ENCODE assay signal across 8 cellular contexts in the genomic region with DNA sequence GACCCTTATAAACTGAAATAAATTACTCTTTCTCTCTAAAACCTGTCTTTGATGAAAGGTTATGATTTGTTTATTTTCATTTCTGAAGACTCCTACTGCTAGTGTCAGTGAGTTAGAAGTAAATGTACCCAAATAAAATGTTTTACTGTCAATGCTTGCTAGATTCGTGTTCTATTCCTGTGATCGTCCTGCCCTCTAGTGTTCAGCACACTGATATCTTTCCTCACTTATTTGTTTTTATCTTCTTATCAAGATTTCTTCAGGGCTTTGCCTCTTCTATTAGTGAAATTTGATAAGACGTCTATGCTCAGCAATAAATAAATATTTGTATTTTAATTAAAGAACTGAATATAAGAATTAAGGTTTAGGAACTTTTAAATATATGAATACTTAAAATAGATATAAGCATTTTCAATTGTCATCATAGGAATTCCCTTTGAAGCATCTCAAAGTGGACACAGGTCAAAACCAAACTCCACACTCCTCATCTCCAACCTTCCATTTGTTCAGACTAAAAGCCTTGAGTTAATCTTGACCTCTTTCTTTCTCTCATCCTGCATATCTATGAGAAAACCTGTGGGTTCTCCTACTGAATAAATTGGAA.
A peak's percentile ranks its signal among the peaks of the same experiment; 100 is the strongest.
DNase-seq lines count a peak whose midpoint lies in the region; ATAC-seq, FAIRE-seq and TF ChIP-seq lines count a peak whose summit lies in the region.

No MANE protein-coding gene starts in this region.

- H3K4me1 ChIP-seq in GM23248 (ENCODE audit: insufficient read depth) = no peaks in the 10 kb centered on the region
- no peaks in the 10 kb centered on the region for H3K4me1 ChIP-seq in pancreas

- H3K9ac ChIP-seq in GM23248 = no peak overlapping the region

- intact Hi-C loops in pancreas (cut with DNase I) = no loop called here

- no peak overlapping the region for H3K4me2 ChIP-seq in GM23248 (ENCODE audit: unreplicated experiment)

- H3F3A ChIP-seq in GM23248 (ENCODE audit: insufficient read depth) = no peaks in the 10 kb centered on the region

- H3K36me3 ChIP-seq in GM23248 (ENCODE audit: low read depth) (no peaks in the 10 kb centered on the region), pancreas (no peaks in the 10 kb centered on the region)

- TF ChIP-seq CTCF in pancreas (IDR thresholded peaks at IDR 0.05) = peak in 1 of 4 donors; percentile 15

- FAIRE-seq in pancreas (lab: Jason Lieb, UNC) = peak; percentile 49

- no peaks in the 10 kb centered on the region for H3K27me3 ChIP-seq in GM23248 (replicated peaks; ENCODE audit: insufficient read depth)
- H3K27me3 ChIP-seq in pancreas = no peaks in the 10 kb centered on the region

- no peaks in the 10 kb centered on the region for H3K9me2 ChIP-seq in GM23248 (ENCODE audit: insufficient read depth)

- H3K9me3 ChIP-seq in GM23248 (ENCODE audit: low read depth) (no peaks in the 10 kb centered on the region), pancreas (no peaks in the 10 kb centered on the region)

- in situ Hi-C loops in GM23248 (cut with MboI) = no loop called here

- no peak overlapping the region for H3K4me3 ChIP-seq in GM23248
- no peak overlapping the region for H3K4me3 ChIP-seq in pancreas

- no peak for ATAC-seq in pancreas
- ATAC-seq in HG03135 (IDR thresholded peaks at IDR 0.05; ENCODE audit: unreplicated experiment) = no peak
- no peak for ATAC-seq in GM21619 (IDR thresholded peaks at IDR 0.05; ENCODE audit: unreplicated experiment)

- no peak overlapping the region for H2AFZ ChIP-seq in GM23248

- H3K27ac ChIP-seq in GM23248 (no peak overlapping the region), pancreas (no peak overlapping the region)

- H3K79me2 ChIP-seq in GM23248 (ENCODE audit: insufficient read depth) = no peaks in the 10 kb centered on the region

- H4K20me1 ChIP-seq in GM23248 (ENCODE audit: insufficient read depth) = no peaks in the 10 kb centered on the region

- DNase-seq in AG20443 (ENCODE audit: low spot score) (peak; percentile 54), GM23248 (peak; percentile 56), NCI-H748 treated with DMSO at 0.1 percent for 48 hours (lab: John Stamatoyannopoulos, UW) (peak; percentile 15), dermis blood vessel endothelial cell (peak; percentile 49), pancreas (no peak), OCI-M2 (lab: John Stamatoyannopoulos, UW; ENCODE audit: unreplicated experiment) (no peak)

- WGBS in GM23248 (ENCODE audit: low coverage in 1 of 2, low lambda C conversion rate in 2 of 2, missing lambda C conversion rate in 2 of 2), 2 experiments = 0 to 2% methylated on average over 2 to 3 of the region's 3 CpGs
- WGBS in pancreas, 2 donors = 1 to 3% methylated on average over 3 of the region's 3 CpGs

Comparison
In these comparisons a context has a peak if more than half of its experiments do, and no peak if none do; other contexts are left out.
1. DNase-seq: peak in AG20443 (single experiment), GM23248 (single experiment), NCI-H748 treated with DMSO at 0.1 percent for 48 hours (single experiment) and dermis blood vessel endothelial cell (single experiment); none in pancreas (0 of 6) and OCI-M2 (single experiment).